In genomic region chr1:156126043-156126700, GRCh38 we compare ENCODE assay signal across 8 cellular contexts. TPM values are rescaled to one million over a fixed set of nuclear protein-coding genes. Genes with fewer than 3 reads are reported as not detected.
DNase-seq lines count a peak whose midpoint lies in the region; ATAC-seq and TF ChIP-seq lines count a peak whose summit lies in the region.

No MANE protein-coding gene starts in this region.

- TF ChIP-seq EP300 in Ishikawa (IDR thresholded peaks at IDR 0.05; ENCODE audit: borderline replicate concordance): no peak

- H3K27me3 Mint-ChIP-seq in T-cell: peaks cover 0 to 4% of the 10 kb centered on the region in 2 donors
- no peaks in the 10 kb centered on the region for H3K27me3 Mint-ChIP-seq in MCF 10A (ENCODE audit: insufficient read depth, unreplicated experiment)

- H3K9me3 Mint-ChIP-seq in T-cell (no peaks in the 10 kb centered on the region), MCF 10A (ENCODE audit: unreplicated experiment) (no peaks in the 10 kb centered on the region)

- no peak for TF ChIP-seq RAD21 in Ishikawa (IDR thresholded peaks at IDR 0.05; ENCODE audit: low read depth)

- POLR2A ChIA-PET in T-cell (lab: Charles Lee) (interaction anchor here (0.7 to 4.4 kb wide), 6 partner anchors 9 to 30 kb away, joined by 3 to 18 read pairs (median 5); no protein-coding TSS in a partner anchor), MCF 10A (lab: Yijun Ruan, JAX) (interaction anchor here (0.7 to 25.7 kb wide), 10 partner anchors 8 to 643 kb away, joined by 3 to 960 read pairs (median 18); partner anchors contain the start of genes KHDC4, LMNA, PMF1 and SLC25A44)

- H3K27ac Mint-ChIP-seq in T-cell: peak overlapping the region; percentile 71 to 87
- peak overlapping the region; percentile 96 for H3K27ac Mint-ChIP-seq in MCF 10A (ENCODE audit: low read depth, unreplicated experiment)

- BruUV-seq in MCF 10A (replicated peaks; lab: Mats Ljungman, UMichigan): no TSS peak

- peaks cover 78 to 82% (median 80%) of the 10 kb centered on the region in 3 donors for H3K4me1 Mint-ChIP-seq in T-cell
- H3K4me1 Mint-ChIP-seq in MCF 10A (ENCODE audit: insufficient read depth, unreplicated experiment): peaks cover 85% of the 10 kb centered on the region

- intact Hi-C loops in MCF 10A (cut with micrococcal nuclease): loop anchor here (1.0 kb wide), 1 partner anchor 22 kb away; no protein-coding TSS in a partner anchor

- CTCF ChIA-PET in T-cell (lab: Charles Lee) (interaction anchor here (0.6 to 9.9 kb wide), 3 partner anchors 20 to 187 kb away, joined by 3 to 115 read pairs (median 14); no protein-coding TSS in a partner anchor), MCF 10A (lab: Yijun Ruan, JAX) (interaction anchor here (0.5 to 46.2 kb wide), 8 partner anchors 9 to 1429 kb away, joined by 3 to 1892 read pairs (median 3); partner anchors contain the start of genes LMNA and MEX3A)

- peak in 3 of 4 experiments; percentile 3 to 14 (median 5) for ATAC-seq in T-cell (replicated peaks in 1 of 4)

- H3K4me3 Mint-ChIP-seq in T-cell (peak overlapping the region in 2 of 3 donors; percentile 45 to 73), MCF 10A (ENCODE audit: unreplicated experiment) (peak overlapping the region; percentile 60)

- H3K36me3 Mint-ChIP-seq in T-cell (peaks cover 6% of the 10 kb centered on the region), MCF 10A (ENCODE audit: insufficient read depth, unreplicated experiment) (peaks cover 45% of the 10 kb centered on the region)

- TF ChIP-seq CTCF in MCF 10A (IDR thresholded peaks at IDR 0.05; ENCODE audit: unreplicated experiment): peak; percentile 68

- DNase-seq in stimulated activated CD4-positive, alpha-beta T cell treated with anti-CD3 and anti-CD28 coated beads, Interleukin-1b, Interleukin-23, amount 100 ng/mL, for 48 hours: peak; percentile 56
- no peak for DNase-seq in stimulated activated CD4-positive, alpha-beta T cell treated with anti-CD3 and anti-CD28 coated beads, Interleukin-4, amount 100 ng/mL, for 1 hour
- DNase-seq in T-cell (peak in 26 of 34 experiments; percentile 32 to 71 (median 48)), MCF 10A (ENCODE audit: unreplicated experiment) (peak; percentile 100), kidney glomerular epithelial cell (lab: John Stamatoyannopoulos, UW) (peak; percentile 92), middle frontal gyrus (ENCODE audit: extremely low spot score, low spot score) (no peak)
- peak; percentile 80 for DNase-seq in stimulated activated CD8-positive, alpha-beta memory T cell treated with anti-CD3 and anti-CD28 coated beads, Interleukin-4, amount 100 ng/mL, for 48 hours

TF ChIP-seq in Ishikawa, 13 proteins besides CTCF, POLR2A, EP300 and RAD21:
- TF ChIP-seq CREB1 (IDR thresholded peaks at IDR 0.05; ENCODE audit: low read depth) (no peak), NFIC (IDR thresholded peaks at IDR 0.05) (peak; percentile 81), REST (IDR thresholded peaks at IDR 0.05; ENCODE audit: low read depth) (no peak), TCF12 (IDR thresholded peaks at IDR 0.05; ENCODE audit: low read depth) (no peak; the same call in 1 of the 2 replicates), TAF1 (IDR thresholded peaks at IDR 0.05; ENCODE audit: low read depth) (no peak), USF1 (IDR thresholded peaks at IDR 0.05) (no peak), ZBTB7A (IDR thresholded peaks at IDR 0.05; ENCODE audit: low read depth) (peak; percentile 83; the same call in 1 of the 2 replicates), CEBPB (IDR thresholded peaks at IDR 0.05) (no peak), EGR1 (IDR thresholded peaks at IDR 0.05) (no peak), YY1 (IDR thresholded peaks at IDR 0.05; ENCODE audit: low read depth) (no peak), FOXM1 (IDR thresholded peaks at IDR 0.05; ENCODE audit: borderline replicate concordance, low read depth) (no peak), TEAD4 (IDR thresholded peaks at IDR 0.05) (no peak), MAX (IDR thresholded peaks at IDR 0.05) (no peak)

RNA-seq across cellular contexts. Expression of gene LMNA, which starts 11.7 kb away (rescaled TPM):
- total RNA-seq in T-cell: 100 to 1,000 TPM in 2 of 5 donors, 10 to 100 TPM in 3; 40.3 to 970 (median 57.3) TPM
- total RNA-seq in MCF 10A (2022): 620 and 716 TPM in 2 replicates

RNA-seq across cellular contexts. Expression of gene SEMA4A, which starts 27.2 kb away (rescaled TPM):
- total RNA-seq in T-cell (10 to 100 TPM in 1 of 5 donors, 1 to 10 TPM in 4; 1.5 to 12.0 (median 2.2) TPM), MCF 10A (2022) (1.5 and 4.7 TPM in 2 replicates)

RNA-seq across cellular contexts. Expression of gene MEX3A, which starts 43.9 kb away (rescaled TPM):
- under 1 TPM; 0.03 to 0.58 (median 0.20) TPM for total RNA-seq in T-cell
- 0.88 and 0.91 TPM in 2 replicates for total RNA-seq in MCF 10A (2022)

Comparison
In these comparisons a context has a peak if more than half of its experiments do, and no peak if none do; other contexts are left out.
1. DNase-seq: peak in stimulated activated CD4-positive, alpha-beta T cell treated with anti-CD3 and anti-CD28 coated beads, Interleukin-1b, Interleukin-23, amount 100 ng/mL, for 48 hours (single experiment), T-cell (26 of 34), MCF 10A (single experiment), kidney glomerular epithelial cell (single experiment) and stimulated activated CD8-positive, alpha-beta memory T cell treated with anti-CD3 and anti-CD28 coated beads, Interleukin-4, amount 100 ng/mL, for 48 hours (single experiment); none in stimulated activated CD4-positive, alpha-beta T cell treated with anti-CD3 and anti-CD28 coated beads, Interleukin-4, amount 100 ng/mL, for 1 hour (single experiment) and middle frontal gyrus (single experiment).